Comparison of ENCODE assay signal across 8 cellular contexts in genomic region chr5:146667633-146668032, GRCh38.
DNase-seq lines count a peak whose midpoint lies in the region; ATAC-seq and TF ChIP-seq lines count a peak whose summit lies in the region.

No MANE protein-coding gene starts in this region.

- H3K23ac ChIP-seq in mesendoderm (ENCODE audit: low read length): no peak overlapping the region

- no peak overlapping the region for H3K18ac ChIP-seq in mesendoderm (ENCODE audit: low read length)

- POLR2A ChIA-PET in SK-N-SH (lab: Yijun Ruan, JAX): interaction anchor here (0.6 kb wide), 1 partner anchor 753 kb away, joined by 3 read pairs; no protein-coding TSS in a partner anchor

- H3K9ac ChIP-seq in SK-N-SH (no peak overlapping the region), stomach smooth muscle (ENCODE audit: low read length in 2 of 2) (no peak overlapping the region), mesendoderm (ENCODE audit: low read length) (no peak overlapping the region)

- peaks cover 0 to 3% of the 10 kb centered on the region in 2 experiments for H3K36me3 ChIP-seq in SK-N-SH (replicated peaks in 1 of 2; ENCODE audit: control insufficient read depth in 1 of 2, insufficient read depth in 2 of 2, low read length in 1 of 2)
- no peaks in the 10 kb centered on the region for H3K36me3 ChIP-seq in heart right ventricle
- H3K36me3 ChIP-seq in stomach smooth muscle (ENCODE audit: control insufficient read depth in 2 of 2, insufficient read depth in 2 of 2, low read length in 2 of 2): no peaks in the 10 kb centered on the region
- no peaks in the 10 kb centered on the region for H3K36me3 ChIP-seq in mesendoderm (ENCODE audit: control insufficient read depth, insufficient read depth, low read length)

- H3K9me2 ChIP-seq in SK-N-SH: no peaks in the 10 kb centered on the region

- 46% methylated on average over 3 of the region's 3 CpGs for WGBS in SK-N-SH (ENCODE audit: low lambda C conversion rate)
- WGBS in heart right ventricle, 2 donors: 48 to 59% methylated on average over 3 of the region's 3 CpGs
- no CpG with 5 or more reads among the region's 3 CpGs for WGBS in mesendoderm (ENCODE audit: extremely low coverage, insufficient coverage, low lambda C conversion rate)

- H4K5ac ChIP-seq in mesendoderm (ENCODE audit: low read length): no peak overlapping the region

- TF ChIP-seq EP300 in SK-N-SH (IDR thresholded peaks at IDR 0.05; ENCODE audit: borderline replicate concordance in 1 of 2, low read depth in 1 of 2, low read length in 1 of 2): no peak

- ATAC-seq in heart right ventricle (peak in 6 of 8 donors; percentile 27 to 92 (median 70)), GM21619 (IDR thresholded peaks at IDR 0.05; ENCODE audit: unreplicated experiment) (no peak), HG03521 (IDR thresholded peaks at IDR 0.05; ENCODE audit: unreplicated experiment) (no peak), GM18861 (IDR thresholded peaks at IDR 0.05; ENCODE audit: unreplicated experiment) (no peak)

- H2BK5ac ChIP-seq in mesendoderm (ENCODE audit: low read length): no peak overlapping the region

- H3K4me2 ChIP-seq in SK-N-SH: peak overlapping the region; percentile 23; the same call in 1 of the 2 replicates
- no peak overlapping the region for H3K4me2 ChIP-seq in mesendoderm (ENCODE audit: low read length)

- H3K79me2 ChIP-seq in SK-N-SH (ENCODE audit: insufficient read depth) (no peaks in the 10 kb centered on the region), mesendoderm (ENCODE audit: control insufficient read depth, insufficient read depth, low read length) (no peaks in the 10 kb centered on the region)

- H3K27me3 ChIP-seq in SK-N-SH (ENCODE audit: insufficient read depth): no peaks in the 10 kb centered on the region
- H3K27me3 ChIP-seq in heart right ventricle: no peaks in the 10 kb centered on the region
- H3K27me3 ChIP-seq in stomach smooth muscle (ENCODE audit: control insufficient read depth in 1 of 2, insufficient read depth in 2 of 2, low read length in 2 of 2): no peaks in the 10 kb centered on the region
- no peaks in the 10 kb centered on the region for H3K27me3 ChIP-seq in mesendoderm (ENCODE audit: insufficient read depth, low read length, poor library complexity)

- TF ChIP-seq RAD21 in SK-N-SH (IDR thresholded peaks at IDR 0.05; ENCODE audit: low read length): no peak

- no peaks in the 10 kb centered on the region for H4K20me1 ChIP-seq in SK-N-SH (ENCODE audit: insufficient read depth)

- H4K8ac ChIP-seq in mesendoderm (ENCODE audit: low read depth, low read length): no peak overlapping the region

- intact Hi-C loops in heart right ventricle (cut with DNase I): no loop called here

- H2BK120ac ChIP-seq in mesendoderm (ENCODE audit: low read depth, low read length): no peak overlapping the region

- H3K27ac ChIP-seq in SK-N-SH (ENCODE audit: low read depth in 2 of 2, low read length in 1 of 2): peak overlapping the region in 1 of 2 experiments; percentile 24; a peak in 1 of 4 replicates
- H3K27ac ChIP-seq in heart right ventricle: peak overlapping the region in 4 of 10 donors; percentile 29 to 67 (median 45)
- H3K27ac ChIP-seq in stomach smooth muscle (ENCODE audit: low read length): peak overlapping the region; percentile 1
- no peak overlapping the region for H3K27ac ChIP-seq in mesendoderm (ENCODE audit: low read depth, low read length)

- no peak overlapping the region; the same call in 1 of the 2 replicates for H2AFZ ChIP-seq in SK-N-SH (ENCODE audit: low read depth)

- DNase-seq in HT1080 (ENCODE audit: low read depth): peak; percentile 34
- no peak for DNase-seq in SK-N-SH
- DNase-seq in heart right ventricle: no peak
- DNase-seq in mesendoderm: no peak

- no peaks in the 10 kb centered on the region for H3K79me1 ChIP-seq in mesendoderm (ENCODE audit: low read length)

- no peak overlapping the region for H3K4me3 ChIP-seq in SK-N-SH (ENCODE audit: low read depth in 2 of 2, low read length in 1 of 2)
- no peak overlapping the region for H3K4me3 ChIP-seq in heart right ventricle
- no peak overlapping the region for H3K4me3 ChIP-seq in stomach smooth muscle (ENCODE audit: low read length in 2 of 2)
- H3K4me3 ChIP-seq in mesendoderm (ENCODE audit: low read length): no peak overlapping the region

- CTCF ChIA-PET in SK-N-SH (lab: Yijun Ruan, JAX): interaction anchor here (0.7 kb wide), 1 partner anchor 781 kb away, joined by 3 read pairs; no protein-coding TSS in a partner anchor

- H3K4me1 ChIP-seq in SK-N-SH (ENCODE audit: control insufficient read depth in 1 of 2, insufficient read depth in 2 of 2, low read depth in 1 of 2, low read length in 1 of 2): no peaks in the 10 kb centered on the region; a peak in 2 of 4 replicates
- no peaks in the 10 kb centered on the region for H3K4me1 ChIP-seq in heart right ventricle
- no peaks in the 10 kb centered on the region for H3K4me1 ChIP-seq in stomach smooth muscle (ENCODE audit: control insufficient read depth, insufficient read depth, low read length)
- peaks cover 14% of the 10 kb centered on the region for H3K4me1 ChIP-seq in mesendoderm (ENCODE audit: control insufficient read depth, low read depth, low read length)

- no peak overlapping the region for H2AK5ac ChIP-seq in mesendoderm (ENCODE audit: low read length)

- H3F3A ChIP-seq in SK-N-SH (replicated peaks; ENCODE audit: insufficient read depth): no peaks in the 10 kb centered on the region

- H3K4ac ChIP-seq in mesendoderm (ENCODE audit: low read depth, low read length): no peak overlapping the region

- no peak for TF ChIP-seq CTCF in SK-N-SH (IDR thresholded peaks at IDR 0.05)
- TF ChIP-seq CTCF in heart right ventricle (IDR thresholded peaks at IDR 0.05): no peak

- H2BK15ac ChIP-seq in mesendoderm (replicated peaks; ENCODE audit: low read depth): no peak overlapping the region

- no peak overlapping the region for H3K56ac ChIP-seq in mesendoderm (ENCODE audit: low read length)

- H3K9me3 ChIP-seq in SK-N-SH (no peaks in the 10 kb centered on the region), heart right ventricle (no peaks in the 10 kb centered on the region), stomach smooth muscle (ENCODE audit: control insufficient read depth in 2 of 2, low read length in 2 of 2) (no peaks in the 10 kb centered on the region)

TF ChIP-seq in SK-N-SH, 30 proteins besides CTCF, POLR2A, EP300 and RAD21 (continues in another document):
- TF ChIP-seq, protein P1, sequence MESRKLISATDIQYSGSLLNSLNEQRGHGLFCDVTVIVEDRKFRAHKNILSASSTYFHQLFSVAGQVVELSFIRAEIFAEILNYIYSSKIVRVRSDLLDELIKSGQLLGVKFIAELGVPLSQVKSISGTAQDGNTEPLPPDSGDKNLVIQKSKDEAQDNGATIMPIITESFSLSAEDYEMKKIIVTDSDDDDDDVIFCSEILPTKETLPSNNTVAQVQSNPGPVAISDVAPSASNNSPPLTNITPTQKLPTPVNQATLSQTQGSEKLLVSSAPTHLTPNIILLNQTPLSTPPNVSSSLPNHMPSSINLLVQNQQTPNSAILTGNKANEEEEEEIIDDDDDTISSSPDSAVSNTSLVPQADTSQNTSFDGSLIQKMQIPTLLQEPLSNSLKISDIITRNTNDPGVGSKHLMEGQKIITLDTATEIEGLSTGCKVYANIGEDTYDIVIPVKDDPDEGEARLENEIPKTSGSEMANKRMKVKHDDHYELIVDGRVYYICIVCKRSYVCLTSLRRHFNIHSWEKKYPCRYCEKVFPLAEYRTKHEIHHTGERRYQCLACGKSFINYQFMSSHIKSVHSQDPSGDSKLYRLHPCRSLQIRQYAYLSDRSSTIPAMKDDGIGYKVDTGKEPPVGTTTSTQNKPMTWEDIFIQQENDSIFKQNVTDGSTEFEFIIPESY (IDR thresholded peaks at IDR 0.05; ENCODE audit: borderline replicate concordance, low read depth): no peak
- TF ChIP-seq FOXM1 (IDR thresholded peaks at IDR 0.05; ENCODE audit: low read depth) (no peak), GATA2 (CRISPR knock-in tag; IDR thresholded peaks at IDR 0.05) (no peak), TCF12 (IDR thresholded peaks at IDR 0.05) (peak; percentile 48; the same call in 1 of the 2 replicates), JUND (IDR thresholded peaks at IDR 0.05) (peak; percentile 69), MEF2A (IDR thresholded peaks at IDR 0.05; ENCODE audit: borderline replicate concordance, low read depth) (no peak), REST (IDR thresholded peaks at IDR 0.05; ENCODE audit: low read depth, low read length) (no peak), NFIC (IDR thresholded peaks at IDR 0.05; ENCODE audit: borderline replicate concordance) (no peak), RFX5 (IDR thresholded peaks at IDR 0.05; ENCODE audit: low read length) (no peak), TAF1 (IDR thresholded peaks at IDR 0.05; ENCODE audit: borderline replicate concordance, low read depth, low read length) (no peak), TEAD4 (IDR thresholded peaks at IDR 0.05; ENCODE audit: borderline replicate concordance, insufficient read depth) (no peak)

Comparison
In these comparisons a context has a peak if more than half of its experiments do, and no peak if none do; other contexts are left out.
1. ATAC-seq: peak in heart right ventricle (6 of 8); none in GM21619 (single experiment), HG03521 (single experiment) and GM18861 (single experiment).